In the genomic region with DNA sequence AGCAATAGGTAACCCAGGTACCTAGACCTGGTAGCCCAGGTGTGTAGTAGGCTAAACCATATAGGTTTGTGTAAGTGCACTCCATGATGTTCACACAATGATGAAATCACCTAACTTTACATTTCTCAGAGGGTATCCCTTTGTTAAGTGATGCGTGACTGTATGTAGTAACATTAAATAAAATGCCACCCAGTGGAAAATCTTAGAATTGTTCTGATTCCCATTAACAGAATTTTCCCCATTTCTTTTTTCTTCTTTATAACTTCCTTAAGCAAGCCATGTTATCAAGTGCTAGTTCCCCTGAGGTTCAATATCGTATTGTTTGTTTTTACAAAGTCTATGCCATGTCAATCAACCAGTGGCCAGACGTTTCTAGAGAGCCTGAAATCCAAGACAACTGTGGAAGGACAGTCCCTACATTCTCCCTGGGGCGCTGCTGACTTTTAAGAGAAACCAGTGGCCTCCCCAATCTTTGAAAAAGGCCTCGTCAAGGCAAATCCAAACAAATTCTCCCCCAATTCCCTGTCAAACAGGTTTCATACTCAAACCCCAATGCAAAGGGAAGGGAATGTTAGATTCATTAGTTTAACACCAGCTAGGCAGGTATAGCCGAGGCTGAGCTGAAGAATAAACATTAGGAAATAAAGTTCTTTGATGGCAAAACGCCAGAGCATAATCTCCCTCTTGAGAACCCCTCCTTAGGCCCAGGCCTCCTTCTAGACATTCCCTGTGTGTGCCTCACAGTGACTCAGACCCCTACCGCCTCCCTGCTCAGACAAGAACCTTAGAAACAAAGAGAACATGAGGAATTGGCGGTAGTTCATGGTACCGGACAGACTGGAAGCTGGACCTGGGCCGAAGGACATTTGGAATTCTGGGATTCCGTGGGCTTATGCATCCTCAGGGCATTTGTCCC, we compare ENCODE assay signal across 1 cellular context.
TF ChIP-seq lines count a peak whose summit lies in the region.

No MANE protein-coding gene starts in this region.

TF ChIP-seq in SK-N-SH treated with all-trans-retinoic acid at 6 μM for 48 hours, 23 proteins besides CTCF, POLR2A, EP300 and RAD21 (continued from another document):
- TF ChIP-seq GLIS3 (CRISPR knock-in tag; IDR thresholded peaks at IDR 0.05) = no peak
- TF ChIP-seq BACH2 (CRISPR knock-in tag; IDR thresholded peaks at IDR 0.05; ENCODE audit: borderline replicate concordance) = no peak
- TF ChIP-seq ZNF565 (CRISPR knock-in tag; conservative IDR thresholded peaks at IDR 0.05; ENCODE audit: low read depth) = no peak
- TF ChIP-seq SNAI2 (CRISPR knock-in tag; IDR thresholded peaks at IDR 0.05) = no peak
- TF ChIP-seq, protein P1, sequence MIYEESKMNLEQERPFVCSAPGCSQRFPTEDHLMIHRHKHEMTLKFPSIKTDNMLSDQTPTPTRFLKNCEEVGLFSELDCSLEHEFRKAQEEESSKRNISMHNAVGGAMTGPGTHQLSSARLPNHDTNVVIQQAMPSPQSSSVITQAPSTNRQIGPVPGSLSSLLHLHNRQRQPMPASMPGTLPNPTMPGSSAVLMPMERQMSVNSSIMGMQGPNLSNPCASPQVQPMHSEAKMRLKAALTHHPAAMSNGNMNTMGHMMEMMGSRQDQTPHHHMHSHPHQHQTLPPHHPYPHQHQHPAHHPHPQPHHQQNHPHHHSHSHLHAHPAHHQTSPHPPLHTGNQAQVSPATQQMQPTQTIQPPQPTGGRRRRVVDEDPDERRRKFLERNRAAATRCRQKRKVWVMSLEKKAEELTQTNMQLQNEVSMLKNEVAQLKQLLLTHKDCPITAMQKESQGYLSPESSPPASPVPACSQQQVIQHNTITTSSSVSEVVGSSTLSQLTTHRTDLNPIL (CRISPR knock-in tag; IDR thresholded peaks at IDR 0.05; ENCODE audit: low read depth) = no peak
- TF ChIP-seq TCF4 (CRISPR knock-in tag; IDR thresholded peaks at IDR 0.05; ENCODE audit: borderline replicate concordance) = no peak
- TF ChIP-seq ISL1 (CRISPR knock-in tag; IDR thresholded peaks at IDR 0.05) = no peak
- TF ChIP-seq OSR1 (CRISPR knock-in tag; IDR thresholded peaks at IDR 0.05) = no peak
- TF ChIP-seq ZNF70 (CRISPR knock-in tag; IDR thresholded peaks at IDR 0.05) = no peak
- no peak for TF ChIP-seq TOX (CRISPR knock-in tag; IDR thresholded peaks at IDR 0.05; ENCODE audit: borderline replicate concordance)
